9 cellular contexts compared by ENCODE assay signal in genomic region chr2:26011990-26012856, GRCh38. TPM values are rescaled to one million over a fixed set of nuclear protein-coding genes. Genes with fewer than 3 reads are reported as not detected.
DNase-seq lines count a peak whose midpoint lies in the region; ATAC-seq and TF ChIP-seq lines count a peak whose summit lies in the region.
"Had no signal": no experiment of that assay in that cellular context is flagged by ENCODE, and none has a peak within 500 bp of the region (broad histone marks: within the 10 kb centered on the region; RNA-seq: fewer than 3 reads in every experiment).

No MANE protein-coding gene starts in this region.

- DNase-seq in HT-29 (ENCODE audit: low spot score) (peak; percentile 95), SW480 (ENCODE audit: low spot score) (peak; percentile 91), left cardiac atrium (peak; percentile 67), testis (peak; percentile 91), NCI-H446 treated with DMSO at 0.1 percent for 48 hours (lab: John Stamatoyannopoulos, UW) (no peak)
- no peak for DNase-seq in T-helper 2 cell treated with Interferon-gamma antibody and Interleukin-4, amounts not matched to agents 5 μg/mL and 100 μg/mL, for 36 hours (ENCODE audit: low spot score)

- WGBS in testis, 2 donors = 49 to 67% methylated on average over 14 of the region's 14 CpGs

- intact Hi-C loops in left cardiac atrium (cut with DNase I) (no loop called here), testis (cut with DNase I; ENCODE audit: low total_unique reads) (no loop called here)

- no peak overlapping the region for H3K27ac Mint-ChIP-seq in T-helper 2 cell treated with Interferon-gamma antibody and Interleukin-4, amounts not matched to agents 5 μg/mL and 100 μg/mL, for 36 hours

- H3K4me3 Mint-ChIP-seq in T-helper 2 cell treated with Interferon-gamma antibody and Interleukin-4, amounts not matched to agents 5 μg/mL and 100 μg/mL, for 36 hours = no peak overlapping the region

- H3K4me1 Mint-ChIP-seq in T-helper 2 cell treated with Interferon-gamma antibody and Interleukin-4, amounts not matched to agents 5 μg/mL and 100 μg/mL, for 36 hours (ENCODE audit: low read depth) = no peaks in the 10 kb centered on the region

- H3K9me3 ChIP-seq in testis = no peaks in the 10 kb centered on the region

- H3K4me3 ChIP-seq in testis = no peak overlapping the region
- H3K4me3 ChIP-seq: dorsolateral prefrontal cortex had no signal

- H3K36me3 Mint-ChIP-seq in T-helper 2 cell treated with Interferon-gamma antibody and Interleukin-4, amounts not matched to agents 5 μg/mL and 100 μg/mL, for 36 hours (ENCODE audit: low read depth) = no peaks in the 10 kb centered on the region

- H3K27me3 Mint-ChIP-seq in T-helper 2 cell treated with Interferon-gamma antibody and Interleukin-4, amounts not matched to agents 5 μg/mL and 100 μg/mL, for 36 hours (ENCODE audit: low read depth) = no peaks in the 10 kb centered on the region

- ATAC-seq in left cardiac atrium (peak; percentile 70 to 71), GM18519 (IDR thresholded peaks at IDR 0.05; ENCODE audit: low FRiP score, unreplicated experiment) (no peak), HG03039 (IDR thresholded peaks at IDR 0.05; ENCODE audit: unreplicated experiment) (no peak)

- no peaks in the 10 kb centered on the region for H3K9me3 Mint-ChIP-seq in T-helper 2 cell treated with Interferon-gamma antibody and Interleukin-4, amounts not matched to agents 5 μg/mL and 100 μg/mL, for 36 hours

- no peaks in the 10 kb centered on the region for H3K36me3 ChIP-seq in testis (ENCODE audit: low read depth, missing control alignments)

- H3K4me1 ChIP-seq in testis = peaks cover 23% of the 10 kb centered on the region

- no peak for TF ChIP-seq CTCF in testis (IDR thresholded peaks at IDR 0.05)

- no peaks in the 10 kb centered on the region for H3K27me3 ChIP-seq in testis
- H3K27me3 ChIP-seq: dorsolateral prefrontal cortex had no signal

- TF ChIP-seq POLR2A in testis (IDR thresholded peaks at IDR 0.05) = no peak

- peak overlapping the region; percentile 41 to 59 for H3K27ac ChIP-seq in testis

RNA-seq across cellular contexts. Expression of gene RAB10, which starts 21.7 kb away (rescaled TPM):
- 118 and 135 TPM in 2 replicates for total RNA-seq in HT-29 (2014; rRNA removed; shearing (Covaris generic))
- total RNA-seq in left cardiac atrium (100 to 1,000 TPM in 1 of 2 donors, 10 to 100 TPM in 1; 93.8 to 108 TPM), testis (100 to 1,000 TPM in 1 of 2 donors, 10 to 100 TPM in 1; 96.8 to 112 TPM)
- 74.8 TPM for polyA plus RNA-seq in testis (ENCODE audit: insufficient read depth, low read depth, low replicate concordance)

RNA-seq across cellular contexts. Expression of gene KIF3C, which starts 29.9 kb away (rescaled TPM):
- total RNA-seq in HT-29 (2014; rRNA removed; shearing (Covaris generic)) = 1.9 and 3.2 TPM in 2 replicates
- total RNA-seq in left cardiac atrium (1 to 10 TPM; 3.0 to 5.3 TPM), testis (1 to 10 TPM; 8.7 to 9.8 TPM)
- polyA plus RNA-seq in testis (ENCODE audit: insufficient read depth, low read depth, low replicate concordance) = 7.1 TPM

Comparison
In these comparisons a context has a peak if more than half of its experiments do, and no peak if none do; other contexts are left out.
1. DNase-seq: peak in HT-29 (single experiment), SW480 (single experiment), left cardiac atrium (single experiment) and testis (single experiment); none in T-helper 2 cell treated with Interferon-gamma antibody and Interleukin-4, amounts not matched to agents 5 μg/mL and 100 μg/mL, for 36 hours (single experiment) and NCI-H446 treated with DMSO at 0.1 percent for 48 hours (single experiment).
2. ATAC-seq: peak in left cardiac atrium (2 of 2); none in GM18519 (single experiment) and HG03039 (single experiment).